In the genomic region with DNA sequence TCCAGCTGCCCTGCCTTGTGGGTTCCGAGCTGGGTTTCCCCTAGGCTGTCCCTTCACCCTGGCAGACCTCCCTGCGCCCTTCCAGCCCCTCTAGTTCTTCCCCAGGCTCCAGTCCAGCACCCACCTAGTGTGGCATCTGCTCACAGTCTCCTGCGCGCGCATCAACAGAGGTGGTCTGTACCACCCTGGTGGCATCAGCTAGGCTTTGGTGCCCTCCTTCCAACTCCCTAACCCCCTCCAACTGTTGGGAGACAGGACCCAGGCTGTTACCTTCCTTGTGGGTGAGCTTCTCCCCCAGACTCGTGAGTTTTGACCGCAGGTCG, we compare ENCODE assay signal across 20 cellular contexts. TPM values are rescaled to one million over a fixed set of nuclear protein-coding genes. Genes with fewer than 3 reads are reported as not detected.
DNase-seq lines count a peak whose midpoint lies in the region; ATAC-seq and TF ChIP-seq lines count a peak whose summit lies in the region.
"Had no signal": no experiment of that assay in that cellular context is flagged by ENCODE, and none has a peak within 500 bp of the region (broad histone marks: within the 10 kb centered on the region; RNA-seq: fewer than 3 reads in every experiment).

No MANE protein-coding gene starts in this region.

- WGBS in endodermal cell (ENCODE audit: insufficient coverage in 1 of 2, insufficient read length in 1 of 2), 2 experiments, result 93 to 96% methylated on average over 5 to 8 of the region's 8 CpGs
- WGBS in SK-N-SH (ENCODE audit: low lambda C conversion rate), result 96% methylated on average over 6 of the region's 8 CpGs
- no CpG with 5 or more reads among the region's 8 CpGs for WGBS in neuronal stem cell (ENCODE audit: extremely low coverage in 2 of 2, insufficient read length in 2 of 2, insufficient replicate concordance in 1 of 2), 2 donors

- H3K79me1 ChIP-seq in neuronal stem cell (ENCODE audit: low read depth, low read length), result no peaks in the 10 kb centered on the region

- no peaks in the 10 kb centered on the region for H3K9me3 ChIP-seq in HEK293 (ENCODE audit: control insufficient read depth, insufficient read depth, low read depth, low read length)
- no peaks in the 10 kb centered on the region for H3K9me3 ChIP-seq in endodermal cell (ENCODE audit: control insufficient read depth, low read length)
- H3K9me3 ChIP-seq in neutrophil, result no peaks in the 10 kb centered on the region
- H3K9me3 ChIP-seq in SK-N-SH, result no peaks in the 10 kb centered on the region
- H3K9me3 ChIP-seq in neuronal stem cell (replicated peaks in 1 of 2; ENCODE audit: control insufficient read depth in 2 of 2, insufficient read depth in 1 of 2, low read depth in 1 of 2, low read length in 2 of 2), result no peaks in the 10 kb centered on the region
- H3K9me3 ChIP-seq: BLaER1 treated with 17β-estradiol and CSF1 and Interleukin-3, amounts not matched to agents 10 nM and 100 nM; sigmoid colon; SJCRH30; testis had no signal

- no peak for DNase-seq in activated T-cell treated with anti-CD3 and anti-CD28 coated beads, Interleukin-2, amount 50 U/mL, for 72 hours
- no peak for DNase-seq in activated T-cell treated with anti-CD3 and anti-CD28 coated beads, Interleukin-2, amount 50 U/mL, for 1 hour
- DNase-seq in endodermal cell (peak; percentile 33), SK-N-SH (no peak), NCI-H1417 (lab: John Stamatoyannopoulos, UW) (no peak), neuronal stem cell (ENCODE audit: low spot score) (no peak)
- DNase-seq: activated effector memory CD4-positive, alpha-beta T cell treated with anti-CD3 and anti-CD28 coated beads, Interleukin-2, amount 50 U/mL, for 16 hours; erythroblast; foreskin melanocyte; NCI-H1048; NCI-H2081; sigmoid colon; SJCRH30; T-helper 9 cell; testis had no signal

- peaks cover 0 to 39% of the 10 kb centered on the region in 2 experiments for H3K36me3 ChIP-seq in HEK293 (ENCODE audit: control insufficient read depth in 2 of 2, insufficient read depth in 1 of 2, low read length in 2 of 2)
- peaks cover 17% of the 10 kb centered on the region for H3K36me3 ChIP-seq in endodermal cell (ENCODE audit: control insufficient read depth, insufficient read depth, low read length)
- peaks cover 59% of the 10 kb centered on the region for H3K36me3 ChIP-seq in neutrophil
- H3K36me3 ChIP-seq in SK-N-SH (replicated peaks in 1 of 2; ENCODE audit: control insufficient read depth in 1 of 2, insufficient read depth in 2 of 2, low read length in 1 of 2), result peaks cover 12 to 17% of the 10 kb centered on the region in 2 experiments
- peaks cover 12 to 56% of the 10 kb centered on the region in 2 donors for H3K36me3 ChIP-seq in neuronal stem cell (replicated peaks in 1 of 2; ENCODE audit: control insufficient read depth in 2 of 2, insufficient read depth in 2 of 2, low read length in 2 of 2)

- no peak overlapping the region for H3K23ac ChIP-seq in neuronal stem cell (ENCODE audit: low read depth, low read length, poor library complexity)

- H3K79me2 ChIP-seq in SK-N-SH (ENCODE audit: insufficient read depth), result no peaks in the 10 kb centered on the region

- H4K91ac ChIP-seq in neuronal stem cell (ENCODE audit: low read depth, low read length, poor library complexity), result no peak overlapping the region

- H2BK12ac ChIP-seq in neuronal stem cell (ENCODE audit: low read length), result no peak overlapping the region

- H4K8ac ChIP-seq in neuronal stem cell (ENCODE audit: low read depth, low read length), result no peak overlapping the region

- H3K27me3 Mint-ChIP-seq in activated T-cell treated with anti-CD3 and anti-CD28 coated beads, Interleukin-2, amount 50 U/mL, for 72 hours (ENCODE audit: low read depth), result no peaks in the 10 kb centered on the region
- no peaks in the 10 kb centered on the region for H3K27me3 Mint-ChIP-seq in endodermal cell (ENCODE audit: insufficient read depth)

- no peaks in the 10 kb centered on the region for H3K4me1 Mint-ChIP-seq in activated T-cell treated with anti-CD3 and anti-CD28 coated beads, Interleukin-2, amount 50 U/mL, for 72 hours (ENCODE audit: low read depth)
- peaks cover 22% of the 10 kb centered on the region for H3K4me1 Mint-ChIP-seq in endodermal cell

- no peak overlapping the region for H3K14ac ChIP-seq in neuronal stem cell (ENCODE audit: low read length)

- H2AK5ac ChIP-seq in neuronal stem cell (ENCODE audit: low read depth, low read length), result no peak overlapping the region

- H2AFZ ChIP-seq in SK-N-SH (ENCODE audit: low read depth) (no peak overlapping the region), neuronal stem cell (ENCODE audit: low read length) (no peak overlapping the region)

- H3K4me3 Mint-ChIP-seq in activated T-cell treated with anti-CD3 and anti-CD28 coated beads, Interleukin-2, amount 50 U/mL, for 72 hours, result no peak overlapping the region
- no peak overlapping the region for H3K4me3 Mint-ChIP-seq in endodermal cell

- H3F3A ChIP-seq in SK-N-SH (replicated peaks; ENCODE audit: insufficient read depth), result no peaks in the 10 kb centered on the region

- CTCF ChIA-PET in HEK293 (lab: Yijun Ruan, JAX), result interaction anchor here (0.7 kb wide), 1 partner anchor 334 kb away, joined by 3 read pairs; no protein-coding TSS in a partner anchor
- CTCF ChIA-PET in SK-N-SH (lab: Yijun Ruan, JAX), result interaction anchor here (0.6 to 7.6 kb wide), 4 partner anchors 14 to 740 kb away, joined by 3 to 52 read pairs (median 4); no protein-coding TSS in a partner anchor

- H2BK120ac ChIP-seq in neuronal stem cell (ENCODE audit: low read depth, low read length), result no peak overlapping the region

- POLR2A ChIA-PET in HEK293 (lab: Yijun Ruan, JAX), result no interaction called here
- POLR2A ChIA-PET in SK-N-SH (lab: Yijun Ruan, JAX), result no interaction called here

- no peak overlapping the region for H3K4me2 ChIP-seq in SK-N-SH
- no peak overlapping the region for H3K4me2 ChIP-seq in neuronal stem cell (ENCODE audit: insufficient read depth, low read length, poor library complexity, severe bottlenecking)
- H3K4me2 ChIP-seq: BLaER1 treated with 17β-estradiol and CSF1 and Interleukin-3, amounts not matched to agents 10 nM and 100 nM; KMS-11 had no signal

- H2BK15ac ChIP-seq in neuronal stem cell (ENCODE audit: low read length), result no peak overlapping the region

- peaks cover 5 to 11% of the 10 kb centered on the region in 2 donors for H3K36me3 Mint-ChIP-seq in activated T-cell treated with anti-CD3 and anti-CD28 coated beads, Interleukin-2, amount 50 U/mL, for 72 hours (ENCODE audit: insufficient read depth in 2 of 2)
- peaks cover 14% of the 10 kb centered on the region for H3K36me3 Mint-ChIP-seq in endodermal cell (ENCODE audit: low read depth)

- no peak overlapping the region for H3K4ac ChIP-seq in neuronal stem cell (ENCODE audit: low read length)

- H3K18ac ChIP-seq in neuronal stem cell (ENCODE audit: low read length), result no peak overlapping the region

- H3K4me3 ChIP-seq in HEK293 (ENCODE audit: low read depth, low read length) (no peak overlapping the region), endodermal cell (ENCODE audit: low read length) (no peak overlapping the region), neutrophil (ENCODE audit: low read depth in 1 of 2, low read length in 1 of 2) (no peak overlapping the region), SK-N-SH (ENCODE audit: low read depth in 2 of 2, low read length in 1 of 2) (no peak overlapping the region), neuronal stem cell (ENCODE audit: low read length in 2 of 2) (no peak overlapping the region)
- H3K4me3 ChIP-seq: BLaER1 treated with 17β-estradiol and CSF1 and Interleukin-3, amounts not matched to agents 10 nM and 100 nM; sigmoid colon; SJCRH30; testis had no signal

- TF ChIP-seq EP300 in SK-N-SH (IDR thresholded peaks at IDR 0.05; ENCODE audit: borderline replicate concordance in 1 of 2, low read depth in 1 of 2, low read length in 1 of 2), result no peak

- no peak overlapping the region for H3K9ac ChIP-seq in endodermal cell (ENCODE audit: extremely low read depth, low read length, poor library complexity, severe bottlenecking)
- no peak overlapping the region for H3K9ac ChIP-seq in SK-N-SH
- H3K9ac ChIP-seq in neuronal stem cell (ENCODE audit: low read depth, low read length, poor library complexity), result no peak overlapping the region
- H3K9ac ChIP-seq: BLaER1 treated with 17β-estradiol and CSF1 and Interleukin-3, amounts not matched to agents 10 nM and 100 nM; KMS-11 had no signal

- no peak overlapping the region for H2BK5ac ChIP-seq in neuronal stem cell (ENCODE audit: low read length)

- H3K4me1 ChIP-seq in HEK293 (ENCODE audit: control insufficient read depth, insufficient read depth, low read length), result no peaks in the 10 kb centered on the region
- H3K4me1 ChIP-seq in endodermal cell (ENCODE audit: control insufficient read depth, insufficient read depth, low read length), result peaks cover 4% of the 10 kb centered on the region
- no peaks in the 10 kb centered on the region for H3K4me1 ChIP-seq in neutrophil (ENCODE audit: control insufficient read depth in 1 of 2, insufficient read depth in 1 of 2, low read depth in 1 of 2, low read length in 1 of 2)
- H3K4me1 ChIP-seq in SK-N-SH (ENCODE audit: control insufficient read depth in 1 of 2, insufficient read depth in 2 of 2, low read depth in 1 of 2, low read length in 1 of 2), result peaks cover 0 to 24% of the 10 kb centered on the region in 2 experiments; a peak in 1 of 4 replicates
- peaks cover 5 to 26% of the 10 kb centered on the region in 2 donors for H3K4me1 ChIP-seq in neuronal stem cell (ENCODE audit: control insufficient read depth in 2 of 2, insufficient read depth in 1 of 2, low read depth in 1 of 2, low read length in 2 of 2)
- H3K4me1 ChIP-seq: SJCRH30 had no signal

- peak overlapping the region; percentile 4 for H3K27ac Mint-ChIP-seq in activated T-cell treated with anti-CD3 and anti-CD28 coated beads, Interleukin-2, amount 50 U/mL, for 72 hours
- no peak overlapping the region for H3K27ac Mint-ChIP-seq in endodermal cell

- no peak for TF ChIP-seq RAD21 in SK-N-SH (IDR thresholded peaks at IDR 0.05; ENCODE audit: low read length)

- H3K9me3 Mint-ChIP-seq in activated T-cell treated with anti-CD3 and anti-CD28 coated beads, Interleukin-2, amount 50 U/mL, for 72 hours, result no peaks in the 10 kb centered on the region
- no peaks in the 10 kb centered on the region for H3K9me3 Mint-ChIP-seq in endodermal cell

- ATAC-seq in activated T-cell treated with anti-CD3 and anti-CD28 coated beads, Interleukin-2, amount 50 U/mL, for 72 hours (replicated peaks in 1 of 2), result no peak
- ATAC-seq: activated CD4-positive, CD25-positive, alpha-beta regulatory T cell treated with anti-CD3 and anti-CD28 coated beads, Interleukin-2, amount 50 U/mL, for 24 hours had no signal

- TF ChIP-seq CTCF in HEK293 (tag by site-specific recombination; IDR thresholded peaks at IDR 0.05) (no peak), endodermal cell (conservative IDR thresholded peaks at IDR 0.05) (no peak), neutrophil (IDR thresholded peaks at IDR 0.05) (no peak), SK-N-SH (IDR thresholded peaks at IDR 0.05) (no peak)

- no peaks in the 10 kb centered on the region for H3K9me2 ChIP-seq in SK-N-SH

- H3K27ac ChIP-seq in HEK293 (ENCODE audit: extremely low read depth, low read depth, low read length) (no peak overlapping the region), endodermal cell (ENCODE audit: low read depth, low read length) (peak overlapping the region; percentile 9), neutrophil (peak overlapping the region; percentile 15), SK-N-SH (ENCODE audit: low read depth in 2 of 2, low read length in 1 of 2) (no peak overlapping the region), neuronal stem cell (replicated peaks; ENCODE audit: low read length) (no peak overlapping the region)
- H3K27ac ChIP-seq: BLaER1 treated with 17β-estradiol and CSF1 and Interleukin-3, amounts not matched to agents 10 nM and 100 nM; KMS-11; sigmoid colon; SJCRH30; testis had no signal

- H4K20me1 ChIP-seq in SK-N-SH (ENCODE audit: insufficient read depth), result no peaks in the 10 kb centered on the region

- H3K27me3 ChIP-seq in endodermal cell (ENCODE audit: control insufficient read depth, insufficient read depth, low read length, poor library complexity, severe bottlenecking) (no peaks in the 10 kb centered on the region), neutrophil (no peaks in the 10 kb centered on the region), SK-N-SH (ENCODE audit: insufficient read depth) (no peaks in the 10 kb centered on the region), neuronal stem cell (ENCODE audit: control insufficient read depth in 3 of 3, insufficient read depth in 3 of 3, low read depth in 1 of 3, low read length in 3 of 3) (no peaks in the 10 kb centered on the region)
- H3K27me3 ChIP-seq: BLaER1 treated with 17β-estradiol and CSF1 and Interleukin-3, amounts not matched to agents 10 nM and 100 nM; sigmoid colon; SJCRH30; testis had no signal

RNA-seq across cellular contexts. Expression of a gene that starts 8.0 kb away (rescaled TPM):
- 1 to 10 TPM; 6.0 to 7.0 TPM for total RNA-seq in activated T-cell treated with anti-CD3 and anti-CD28 coated beads, Interleukin-2, amount 50 U/mL, for 72 hours
- total RNA-seq in endodermal cell, result 10 to 100 TPM in 1 of 2 donors, 1 to 10 TPM in 1; 9.7 to 17.4 TPM
- polyA plus RNA-seq in endodermal cell (2013, experiment 1 of 2), result 7.7 TPM
- 7.1 TPM for polyA plus RNA-seq in endodermal cell (2013, experiment 2 of 2)
- polyA plus RNA-seq in SK-N-SH (2012; rRNA removed), result 3.1 and 3.2 TPM in 2 replicates
- 2.3 and 3.9 TPM in 2 replicates for polyA plus RNA-seq in SK-N-SH (2012; cell fraction: cytosol; rRNA removed)
- 18.6 and 20.9 TPM in 2 replicates for polyA plus RNA-seq in SK-N-SH (2012; cell fraction: nucleus; rRNA removed)
- polyA plus RNA-seq in neuronal stem cell (2013, experiment 1 of 2), result 26.8 TPM
- 28.4 TPM for polyA plus RNA-seq in neuronal stem cell (2013, experiment 2 of 2)

RNA-seq across cellular contexts. Expression of a gene that starts 32.4 kb away (rescaled TPM):
- 10 to 100 TPM; 31.6 to 40.7 TPM for total RNA-seq in activated T-cell treated with anti-CD3 and anti-CD28 coated beads, Interleukin-2, amount 50 U/mL, for 72 hours
- 10 to 100 TPM; 51.6 to 59.6 TPM for total RNA-seq in endodermal cell
- 31.9 TPM for polyA plus RNA-seq in endodermal cell (2013, experiment 1 of 2)
- 28.2 TPM for polyA plus RNA-seq in endodermal cell (2013, experiment 2 of 2)
- 27.5 and 32.2 TPM in 2 replicates for polyA plus RNA-seq in SK-N-SH (2012; rRNA removed)
- 11.8 and 23.4 TPM in 2 replicates for polyA plus RNA-seq in SK-N-SH (2012; cell fraction: cytosol; rRNA removed)
- 23.2 and 33.0 TPM in 2 replicates for polyA plus RNA-seq in SK-N-SH (2012; cell fraction: nucleus; rRNA removed)
- polyA plus RNA-seq in neuronal stem cell (2013, experiment 1 of 2), result 19.2 TPM
- polyA plus RNA-seq in neuronal stem cell (2013, experiment 2 of 2), result 19.5 TPM

Comparison
In these comparisons a context has a peak if more than half of its experiments do, and no peak if none do; other contexts are left out.
1. H3K27ac ChIP-seq: peak in endodermal cell (single experiment) and neutrophil (single experiment); none in HEK293 (single experiment), SK-N-SH (0 of 2) and neuronal stem cell (single experiment).